Comparison of ENCODE assay signal across 16 cellular contexts in genomic region chr13:91894311-91894710, GRCh38.
A peak's percentile ranks its signal among the peaks of the same experiment; 100 is the strongest.
DNase-seq lines count a peak whose midpoint lies in the region; ATAC-seq and TF ChIP-seq lines count a peak whose summit lies in the region.
"Had no signal": no experiment of that assay in that cellular context is flagged by ENCODE, and none has a peak within 500 bp of the region (broad histone marks: within the 10 kb centered on the region; RNA-seq: fewer than 3 reads in every experiment).

No MANE protein-coding gene starts in this region.

- H3K9me3 ChIP-seq in A673 (ENCODE audit: low read depth, low read length, poor library complexity, severe bottlenecking) = no peaks in the 10 kb centered on the region
- H3K9me3 ChIP-seq: A549, HAP-1, SJSA1 had no signal

- no peak for ATAC-seq in HG03354 (IDR thresholded peaks at IDR 0.05; ENCODE audit: poor library complexity, severe bottlenecking, unreplicated experiment)
- ATAC-seq: A549 had no signal

- H3K4me3 ChIP-seq in A673 (ENCODE audit: low read depth, low read length, poor library complexity, severe bottlenecking) = no peak overlapping the region
- no peak overlapping the region for H3K4me3 ChIP-seq in astrocyte of the cerebellum (ENCODE audit: low read depth, low read length)
- H3K4me3 ChIP-seq: A549, HAP-1, SJSA1 had no signal

- no peaks in the 10 kb centered on the region for H3K4me1 ChIP-seq in A673 (ENCODE audit: insufficient read depth, low read length, poor library complexity, severe bottlenecking)
- H3K4me1 ChIP-seq: A549, HAP-1, SJSA1 had no signal

- CTCF ChIA-PET in A673 (lab: Charles Lee) = no interaction called here

- no peaks in the 10 kb centered on the region for H3K27me3 ChIP-seq in A673 (replicated peaks; ENCODE audit: insufficient read depth, low read depth, low read length, poor library complexity)
- H3K27me3 ChIP-seq: SJSA1 had no signal

- in situ Hi-C loops in astrocyte of the cerebellum (cut with HindIII; ENCODE audit: low sequenced_read_pairs) = no loop called here

- no peaks in the 10 kb centered on the region for H3K36me3 ChIP-seq in A673 (ENCODE audit: insufficient read depth, low read length, poor library complexity, severe bottlenecking)
- H3K36me3 ChIP-seq: HAP-1, SJSA1 had no signal

- H3K27ac ChIP-seq in A673 (ENCODE audit: low read depth, low read length, poor library complexity, severe bottlenecking) = no peak overlapping the region
- H3K27ac ChIP-seq: A549, RWPE1, SJSA1 had no signal

- POLR2A ChIA-PET in A673 (lab: Charles Lee; ENCODE audit: low non-redundant PET) = no interaction called here

- DNase-seq in A673 (ENCODE audit: low spot score) (peak; percentile 7), NCI-H1092 (lab: John Stamatoyannopoulos, UW) (peak; percentile 4), astrocyte of the cerebellum (ENCODE audit: low read depth) (peak; percentile 8), iris pigment epithelial cell (ENCODE audit: low read depth) (peak; percentile 3), NCI-H1930 (lab: John Stamatoyannopoulos, UW) (no peak), iPS-NIHi11 (ENCODE audit: low spot score) (no peak)
- DNase-seq: AML-193, DMS79, NCI-H1436, NCI-H2081 treated with DMSO at 0.1 percent for 48 hours, NCI-H510A treated with DMSO at 0.1 percent for 48 hours had no signal

- TF ChIP-seq CTCF in A673 (conservative IDR thresholded peaks at IDR 0.05; ENCODE audit: low read depth, low read length) = no peak
- TF ChIP-seq CTCF in astrocyte of the cerebellum (IDR thresholded peaks at IDR 0.05; ENCODE audit: low read depth, low read length, missing control alignments) = no peak

- intact Hi-C loops in A673 (cut with micrococcal nuclease; ENCODE audit: unreplicated experiment) = no loop called here

- BruUV-seq in A673 (replicated peaks; lab: Mats Ljungman, UMichigan) = no TSS peak

Comparison
In these comparisons a context has a peak if more than half of its experiments do, and no peak if none do; other contexts are left out.
1. DNase-seq: peak in A673 (single experiment), NCI-H1092 (single experiment), astrocyte of the cerebellum (single experiment) and iris pigment epithelial cell (single experiment); none in NCI-H1930 (0 of 2) and iPS-NIHi11 (single experiment).